Comparison of ENCODE assay signal across 1 cellular context in genomic region chr20:48552550-48552949, GRCh38.
TF ChIP-seq lines count a peak whose summit lies in the region.

No MANE protein-coding gene starts in this region.

TF ChIP-seq in GM23338, 12 proteins besides CTCF, POLR2A, EP300 and RAD21 (continued from another document):
- TF ChIP-seq CREB1 (CRISPR knock-in tag; IDR thresholded peaks at IDR 0.05; ENCODE audit: low read depth) (no peak), ZNF114 (CRISPR knock-in tag; IDR thresholded peaks at IDR 0.05) (no peak), NANOG (IDR thresholded peaks at IDR 0.05; ENCODE audit: borderline replicate concordance) (no peak), ZNF462 (CRISPR knock-in tag; IDR thresholded peaks at IDR 0.05) (no peak), JUNB (IDR thresholded peaks at IDR 0.05; ENCODE audit: unreplicated experiment) (no peak), EZH2phosphoT487 (IDR thresholded peaks at IDR 0.05; ENCODE audit: unreplicated experiment) (no peak), POLR2AphosphoS5 (IDR thresholded peaks at IDR 0.05; ENCODE audit: low read depth) (no peak), STAT1 (IDR thresholded peaks at IDR 0.05; ENCODE audit: unreplicated experiment) (no peak)
